ENCODE assay signal across 8 cellular contexts in genomic region chr2:84971799-84972790, GRCh38. TPM values are rescaled to one million over a fixed set of nuclear protein-coding genes. Genes with fewer than 3 reads are reported as not detected.
A peak's percentile ranks its signal among the peaks of the same experiment; 100 is the strongest.
DNase-seq lines count a peak whose midpoint lies in the region; ATAC-seq and TF ChIP-seq lines count a peak whose summit lies in the region.

No MANE protein-coding gene starts in this region.

- no peaks in the 10 kb centered on the region for H3K9me3 Mint-ChIP-seq in activated CD4-positive, alpha-beta T cell treated with anti-CD3 and anti-CD28 coated beads for 36 hours (ENCODE audit: low read depth)

- peak; percentile 10 for TF ChIP-seq POLR2A in right lobe of liver (IDR thresholded peaks at IDR 0.05)

- H3K27me3 Mint-ChIP-seq in activated CD4-positive, alpha-beta T cell treated with anti-CD3 and anti-CD28 coated beads for 36 hours, result no peaks in the 10 kb centered on the region

- WGBS in right lobe of liver (ENCODE audit: insufficient coverage, low coverage, low lambda C conversion rate, missing lambda C conversion rate), result 2% methylated on average over 14 of the region's 67 CpGs

- CTCF ChIA-PET in activated CD4-positive, alpha-beta T cell treated with anti-CD3 and anti-CD28 coated beads for 36 hours (lab: Charles Lee), result interaction anchor here (1.3 to 1.5 kb wide), 2 partner anchors 26 to 46 kb away, joined by 6 to 9 read pairs; no protein-coding TSS in a partner anchor

- peak overlapping the region; percentile 77 for H3K4me3 ChIP-seq in choroid plexus epithelial cell (ENCODE audit: low read depth, low read length)
- peak overlapping the region; percentile 51 to 77 (median 76) for H3K4me3 ChIP-seq in right lobe of liver

- H3K9me3 ChIP-seq in KOPT-K1 (ENCODE audit: insufficient read depth, low read length, poor library complexity, severe bottlenecking) (no peaks in the 10 kb centered on the region), right lobe of liver (no peaks in the 10 kb centered on the region)

- ATAC-seq in GM21717 (IDR thresholded peaks at IDR 0.05; ENCODE audit: unreplicated experiment) (peak; percentile 38), right lobe of liver (peak; percentile 32 to 51 (median 44))
- ATAC-seq in activated CD4-positive, alpha-beta T cell treated with anti-CD3 and anti-CD28 coated beads for 36 hours, result peak; percentile 30

- intact Hi-C loops in activated CD4-positive, alpha-beta T cell treated with anti-CD3 and anti-CD28 coated beads for 36 hours (cut with DNase I, micrococcal nuclease), result loop anchor here (1.0 to 5.0 kb wide), 8 partner anchors 19 to 565 kb away; partner anchors contain the start of genes MAT2A (in 1 of the 2), TGOLN2 (in 1 of the 2) and TMSB10 (in 1 of the 2)
- intact Hi-C loops in right lobe of liver (cut with DNase I), result no loop called here

- H3K4me1 ChIP-seq in right lobe of liver, result peaks cover 0 to 30% (median 9%) of the 10 kb centered on the region in 4 donors

- POLR2A ChIA-PET in activated CD4-positive, alpha-beta T cell treated with anti-CD3 and anti-CD28 coated beads for 36 hours (lab: Charles Lee), result interaction anchor here (0.6 to 1.8 kb wide), 5 partner anchors 15 to 67 kb away, joined by 3 to 6 read pairs (median 3); no protein-coding TSS in a partner anchor

- peak overlapping the region; percentile 93 for H3K27ac ChIP-seq in KOPT-K1 (ENCODE audit: low read depth, low read length, poor library complexity, severe bottlenecking)
- peak overlapping the region; percentile 82 to 94 (median 94) for H3K27ac ChIP-seq in right lobe of liver

- H3K36me3 ChIP-seq in KOPT-K1 (ENCODE audit: insufficient read depth, low read length), result peaks cover 9% of the 10 kb centered on the region; the same call in 1 of the 2 replicates
- H3K36me3 ChIP-seq in right lobe of liver, result no peaks in the 10 kb centered on the region

- TF ChIP-seq CTCF in choroid plexus epithelial cell (conservative IDR thresholded peaks at IDR 0.05; ENCODE audit: low read depth, low read length), result no peak
- no peak for TF ChIP-seq CTCF in right lobe of liver (IDR thresholded peaks at IDR 0.05)

- peak; percentile 49 for DNase-seq in Daoy (ENCODE audit: low read depth)
- peak; percentile 81 for DNase-seq in activated CD4-positive, alpha-beta T cell treated with anti-CD3 and anti-CD28 coated beads for 36 hours
- DNase-seq in choroid plexus epithelial cell (ENCODE audit: low read depth), result peak; percentile 52
- DNase-seq in right lobe of liver, result peak; percentile 56 to 74 (median 63)
- peak; percentile 17 to 39 (median 39) for DNase-seq in stimulated activated CD4-positive, alpha-beta T cell treated with anti-CD3 and anti-CD28 coated beads, TNF-alpha, amount 100 ng/mL, for 1 hour (ENCODE audit: low read depth in 3 of 3, low spot score in 1 of 3)
- DNase-seq in NCI-H510A treated with DMSO at 0.1 percent for 48 hours (lab: John Stamatoyannopoulos, UW), result no peak

- H3K27ac Mint-ChIP-seq in activated CD4-positive, alpha-beta T cell treated with anti-CD3 and anti-CD28 coated beads for 36 hours, result peak overlapping the region; percentile 99

- peaks cover 43% of the 10 kb centered on the region for H3K4me1 Mint-ChIP-seq in activated CD4-positive, alpha-beta T cell treated with anti-CD3 and anti-CD28 coated beads for 36 hours

- H3K4me3 Mint-ChIP-seq in activated CD4-positive, alpha-beta T cell treated with anti-CD3 and anti-CD28 coated beads for 36 hours, result peak overlapping the region; percentile 91

- peaks cover 38% of the 10 kb centered on the region for H3K36me3 Mint-ChIP-seq in activated CD4-positive, alpha-beta T cell treated with anti-CD3 and anti-CD28 coated beads for 36 hours (ENCODE audit: low read depth)

- H3K27me3 ChIP-seq in right lobe of liver, result no peaks in the 10 kb centered on the region

RNA-seq across cellular contexts. Expression of gene KCMF1, which starts 1.1 kb away (rescaled TPM):
- total RNA-seq in Daoy (2014; rRNA removed; shearing (Covaris generic)), result 23.8 and 71.5 TPM in 2 replicates
- 10 to 100 TPM; 78.1 to 98.5 TPM for total RNA-seq in activated CD4-positive, alpha-beta T cell treated with anti-CD3 and anti-CD28 coated beads for 36 hours
- total RNA-seq in right lobe of liver, result 10 to 100 TPM; 28.6 to 45.3 (median 35.4) TPM

Comparison
In these comparisons a context has a peak if more than half of its experiments do, and no peak if none do; other contexts are left out.
1. intact Hi-C loops: an anchor here in activated CD4-positive, alpha-beta T cell treated with anti-CD3 and anti-CD28 coated beads for 36 hours (1.0 to 5.0 kb wide); none called in right lobe of liver.